10 cellular contexts compared by ENCODE assay signal in genomic region chr17:77572065-77572601, GRCh38.
DNase-seq lines count a peak whose midpoint lies in the region; ATAC-seq and TF ChIP-seq lines count a peak whose summit lies in the region.
"Had no signal": no experiment of that assay in that cellular context is flagged by ENCODE, and none has a peak within 500 bp of the region (broad histone marks: within the 10 kb centered on the region; RNA-seq: fewer than 3 reads in every experiment).

No MANE protein-coding gene starts in this region.

- TF ChIP-seq CTCF in lower lobe of right lung (IDR thresholded peaks at IDR 0.05): no peak

- H3K27me3 ChIP-seq in lower lobe of right lung (ENCODE audit: low read depth): peaks cover 40% of the 10 kb centered on the region

- peaks cover 23% of the 10 kb centered on the region for H3K27me3 Mint-ChIP-seq in activated T-cell treated with anti-CD3 and anti-CD28 coated beads, Interleukin-2, amount 50 U/mL, for 4 hours (ENCODE audit: low read depth)

- no peaks in the 10 kb centered on the region for H3K9me3 ChIP-seq in lower lobe of right lung

- ATAC-seq in activated T-cell treated with anti-CD3 and anti-CD28 coated beads, Interleukin-2, amount 50 U/mL, for 4 hours: no peak
- ATAC-seq in lower lobe of right lung: no peak
- no peak for ATAC-seq in GM19328 (IDR thresholded peaks at IDR 0.05; ENCODE audit: unreplicated experiment)

- H3K4me1 ChIP-seq in lower lobe of right lung: peaks cover 15% of the 10 kb centered on the region

- intact Hi-C loops in lower lobe of right lung (cut with DNase I): no loop called here

- H3K4me3 Mint-ChIP-seq in activated T-cell treated with anti-CD3 and anti-CD28 coated beads, Interleukin-2, amount 50 U/mL, for 4 hours: peak overlapping the region; percentile 38

- no peak overlapping the region for H3K4me3 ChIP-seq in lower lobe of right lung

- no peaks in the 10 kb centered on the region for H3K36me3 Mint-ChIP-seq in activated T-cell treated with anti-CD3 and anti-CD28 coated beads, Interleukin-2, amount 50 U/mL, for 4 hours (ENCODE audit: insufficient read depth)

- H3K27ac ChIP-seq in lower lobe of right lung: no peak overlapping the region
- peak overlapping the region; percentile 72 for H3K27ac ChIP-seq in temporal lobe (ENCODE audit: low read depth, low read length)

- no peaks in the 10 kb centered on the region for H3K36me3 ChIP-seq in lower lobe of right lung

- H3K4me1 Mint-ChIP-seq in activated T-cell treated with anti-CD3 and anti-CD28 coated beads, Interleukin-2, amount 50 U/mL, for 4 hours (ENCODE audit: low read depth): peaks cover 9% of the 10 kb centered on the region

- H3K9me3 Mint-ChIP-seq in activated T-cell treated with anti-CD3 and anti-CD28 coated beads, Interleukin-2, amount 50 U/mL, for 4 hours: no peaks in the 10 kb centered on the region

- no peak for DNase-seq in activated T-cell treated with anti-CD3 and anti-CD28 coated beads, Interleukin-2, amount 50 U/mL, for 4 hours
- no peak for DNase-seq in activated T-cell treated with anti-CD3 and anti-CD28 coated beads, Interleukin-2, amount 50 U/mL, for 48 hours
- peak; percentile 74 for DNase-seq in cerebellum (ENCODE audit: low spot score)
- DNase-seq in lower lobe of right lung: peak; percentile 37
- DNase-seq in stimulated activated CD4-positive, alpha-beta T cell treated with anti-CD3 and anti-CD28 coated beads, Interleukin-4, amount 100 ng/mL, for 1 hour: no peak
- DNase-seq in COR-L47 (lab: John Stamatoyannopoulos, UW): no peak
- DNase-seq: AML-193, NCI-H1092 treated with DMSO at 0.1 percent for 48 hours had no signal

Comparison
In these comparisons a context has a peak if more than half of its experiments do, and no peak if none do; other contexts are left out.
1. DNase-seq: peak in cerebellum (single experiment) and lower lobe of right lung (single experiment); none in activated T-cell treated with anti-CD3 and anti-CD28 coated beads, Interleukin-2, amount 50 U/mL, for 4 hours (single experiment), activated T-cell treated with anti-CD3 and anti-CD28 coated beads, Interleukin-2, amount 50 U/mL, for 48 hours (0 of 2), stimulated activated CD4-positive, alpha-beta T cell treated with anti-CD3 and anti-CD28 coated beads, Interleukin-4, amount 100 ng/mL, for 1 hour (single experiment) and COR-L47 (single experiment).